ENCODE assay signal across 24 cellular contexts in genomic region chr1:63127376-63127775, GRCh38.
A peak's percentile ranks its signal among the peaks of the same experiment; 100 is the strongest.
DNase-seq lines count a peak whose midpoint lies in the region; ATAC-seq and TF ChIP-seq lines count a peak whose summit lies in the region.
"Had no signal": no experiment of that assay in that cellular context is flagged by ENCODE, and none has a peak within 500 bp of the region (broad histone marks: within the 10 kb centered on the region; RNA-seq: fewer than 3 reads in every experiment).

No MANE protein-coding gene starts in this region.

- H3K27ac ChIP-seq in dorsolateral prefrontal cortex, result no peak overlapping the region
- H3K27ac ChIP-seq: RWPE1 had no signal

- no peak for ATAC-seq in HG03378 (IDR thresholded peaks at IDR 0.05; ENCODE audit: unreplicated experiment)
- no peak for ATAC-seq in activated CD4-positive, alpha-beta T cell treated with anti-CD3 and anti-CD28 coated beads for 36 hours
- ATAC-seq: GM23338, HCT116 had no signal

- no peak for TF ChIP-seq CTCF in astrocyte of the spinal cord (IDR thresholded peaks at IDR 0.05; ENCODE audit: low read depth, low read length)
- no peak for TF ChIP-seq CTCF in fibroblast of villous mesenchyme (IDR thresholded peaks at IDR 0.05; ENCODE audit: insufficient read depth, low read depth, low read length)
- no peak for TF ChIP-seq CTCF in dorsolateral prefrontal cortex (IDR thresholded peaks at IDR 0.05 in 54 of 56, conservative IDR thresholded peaks at IDR 0.05 in 2 of 56; ENCODE audit: low read depth in 1 of 56, partially characterized antibody in 56 of 56)

- H3K4me3 ChIP-seq in astrocyte of the spinal cord (ENCODE audit: low read depth, low read length) (no peak overlapping the region), fibroblast of villous mesenchyme (ENCODE audit: low read depth, low read length) (no peak overlapping the region), dorsolateral prefrontal cortex (no peak overlapping the region)
- H3K4me3 ChIP-seq: GM23338 had no signal

- DNase-seq in EH (ENCODE audit: low read depth), result peak; percentile 8
- peak; percentile 14 for DNase-seq in M059J (ENCODE audit: low read depth)
- peak; percentile 66 for DNase-seq in astrocyte of the spinal cord (ENCODE audit: low read depth, low spot score)
- peak; percentile 56 for DNase-seq in fibroblast of villous mesenchyme (ENCODE audit: low read depth)
- no peak for DNase-seq in activated CD4-positive, alpha-beta T cell treated with anti-CD3 and anti-CD28 coated beads for 36 hours
- DNase-seq in dorsolateral prefrontal cortex, result no peak
- no peak for DNase-seq in occipital lobe (lab: John Stamatoyannopoulos, UW)
- DNase-seq: 8988T, COR-L47, DMS 273 treated with DMSO at 0.1 percent for 48 hours, DND-41, GF-D8, KBM-7, MV-4-11, NCI-H1417, NCI-H187, NCI-H2107, NCI-H510A treated with DMSO at 0.1 percent for 48 hours, NCI-H774 had no signal

- H3K27me3 Mint-ChIP-seq in activated CD4-positive, alpha-beta T cell treated with anti-CD3 and anti-CD28 coated beads for 36 hours, result peaks cover 13% of the 10 kb centered on the region

- POLR2A ChIA-PET in activated CD4-positive, alpha-beta T cell treated with anti-CD3 and anti-CD28 coated beads for 36 hours (lab: Charles Lee), result no interaction called here

- no peaks in the 10 kb centered on the region for H3K36me3 Mint-ChIP-seq in activated CD4-positive, alpha-beta T cell treated with anti-CD3 and anti-CD28 coated beads for 36 hours (ENCODE audit: low read depth)

- in situ Hi-C loops in astrocyte of the spinal cord (cut with HindIII; ENCODE audit: low sequenced_read_pairs), result no loop called here

- H3K4me1 Mint-ChIP-seq in activated CD4-positive, alpha-beta T cell treated with anti-CD3 and anti-CD28 coated beads for 36 hours, result no peaks in the 10 kb centered on the region
- H3K4me1 Mint-ChIP-seq: B cell had no signal

- intact Hi-C loops in activated CD4-positive, alpha-beta T cell treated with anti-CD3 and anti-CD28 coated beads for 36 hours (cut with DNase I, micrococcal nuclease), result no loop called here
- intact Hi-C loops in dorsolateral prefrontal cortex (cut with DNase I), result no loop called here

- H3K27ac Mint-ChIP-seq in activated CD4-positive, alpha-beta T cell treated with anti-CD3 and anti-CD28 coated beads for 36 hours, result no peak overlapping the region
- H3K27ac Mint-ChIP-seq: B cell, GM23338 had no signal

- CTCF ChIA-PET in activated CD4-positive, alpha-beta T cell treated with anti-CD3 and anti-CD28 coated beads for 36 hours (lab: Charles Lee), result interaction anchor here (1.3 kb wide), 1 partner anchor 28 kb away, joined by 4 read pairs; no protein-coding TSS in a partner anchor

- no peaks in the 10 kb centered on the region for H3K9me3 Mint-ChIP-seq in activated CD4-positive, alpha-beta T cell treated with anti-CD3 and anti-CD28 coated beads for 36 hours (ENCODE audit: low read depth)
- H3K9me3 Mint-ChIP-seq: GM23338 had no signal

- no peak overlapping the region for H3K4me3 Mint-ChIP-seq in activated CD4-positive, alpha-beta T cell treated with anti-CD3 and anti-CD28 coated beads for 36 hours
- H3K4me3 Mint-ChIP-seq: B cell, GM23338 had no signal

- H3K27me3 ChIP-seq in dorsolateral prefrontal cortex, result peaks cover 0 to 2% (median 0%) of the 10 kb centered on the region in 45 donors

Comparison
In these comparisons a context has a peak if more than half of its experiments do, and no peak if none do; other contexts are left out.
1. DNase-seq: peak in EH (single experiment), M059J (single experiment), astrocyte of the spinal cord (single experiment) and fibroblast of villous mesenchyme (single experiment); none in activated CD4-positive, alpha-beta T cell treated with anti-CD3 and anti-CD28 coated beads for 36 hours (single experiment), dorsolateral prefrontal cortex (0 of 10) and occipital lobe (single experiment).